10 cellular contexts compared by ENCODE assay signal in the genomic region with DNA sequence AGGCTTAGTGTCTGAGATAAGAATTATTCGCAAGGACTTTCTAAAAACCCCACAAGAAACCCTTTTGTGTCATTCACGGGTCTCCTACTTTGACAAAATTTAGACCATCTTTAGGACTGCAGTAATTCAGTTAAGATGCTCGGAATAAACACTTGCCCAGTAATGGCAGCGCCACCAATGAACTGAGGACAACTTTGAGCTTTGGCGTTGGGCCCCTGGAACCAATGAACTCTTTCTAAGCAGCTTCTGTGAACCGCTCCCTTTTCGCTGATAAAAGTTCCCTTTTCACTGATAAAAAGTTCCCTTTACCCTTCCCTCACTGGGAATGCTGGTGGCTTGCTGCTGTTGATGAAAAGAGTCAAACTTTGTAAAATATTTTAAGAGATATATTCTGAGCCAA. TPM values are rescaled to one million over a fixed set of nuclear protein-coding genes. Genes with fewer than 3 reads are reported as not detected.
DNase-seq lines count a peak whose midpoint lies in the region; ATAC-seq and TF ChIP-seq lines count a peak whose summit lies in the region.
"Had no signal": no experiment of that assay in that cellular context is flagged by ENCODE, and none has a peak within 500 bp of the region (broad histone marks: within the 10 kb centered on the region; RNA-seq: fewer than 3 reads in every experiment).

No MANE protein-coding gene starts in this region.

- no peak overlapping the region for H3K9ac ChIP-seq in PC-3 (ENCODE audit: low read length)

- no TSS peak for BruUV-seq in PC-3 (replicated peaks; lab: Mats Ljungman, UMichigan)

- no peaks in the 10 kb centered on the region for H4K20me1 ChIP-seq in PC-3 (ENCODE audit: low read length)

- peak overlapping the region; percentile 86 for H3K4me2 ChIP-seq in PC-3 (ENCODE audit: low read length)

- H3K36me3 ChIP-seq in CD4-positive, alpha-beta memory T cell (ENCODE audit: insufficient read depth, low read length): peaks cover 12% of the 10 kb centered on the region
- peaks cover 17% of the 10 kb centered on the region; the same call in 1 of the 2 replicates for H3K36me3 ChIP-seq in PC-3 (ENCODE audit: low read depth, low read length)
- peaks cover 17% of the 10 kb centered on the region for H3K36me3 ChIP-seq in neuron (ENCODE audit: insufficient read depth, low read length)

- no peak for TF ChIP-seq CTCF in PC-3 (conservative IDR thresholded peaks at IDR 0.05; ENCODE audit: low read depth, low read length)

- no peaks in the 10 kb centered on the region for H3K27me3 Mint-ChIP-seq in CD4-positive, alpha-beta memory T cell
- H3K27me3 Mint-ChIP-seq in dendritic cell treated with granulocyte-macrophage colony-stimulating factor and Interleukin-4, amounts not matched to agents 40 ng/mL and 50 ng/mL, for 4 days: no peaks in the 10 kb centered on the region

- POLR2A ChIA-PET in CD4-positive, alpha-beta memory T cell (lab: Charles Lee; ENCODE audit: partially characterized antibody): interaction anchor here (0.9 to 3.2 kb wide), 5 partner anchors 21 to 376 kb away, joined by 3 to 26 read pairs (median 3); a partner anchor contains a TSS
- POLR2A ChIA-PET in PC-3 (lab: Charles Lee; ENCODE audit: unreplicated experiment): interaction anchor here (0.8 kb wide), 1 partner anchor 323 kb away, joined by 3 read pairs; no protein-coding TSS in a partner anchor

- no peaks in the 10 kb centered on the region for H3K9me3 Mint-ChIP-seq in CD4-positive, alpha-beta memory T cell
- H3K9me3 Mint-ChIP-seq in dendritic cell treated with granulocyte-macrophage colony-stimulating factor and Interleukin-4, amounts not matched to agents 40 ng/mL and 50 ng/mL, for 4 days: no peaks in the 10 kb centered on the region

- no peak for DNase-seq in CD4-positive, alpha-beta memory T cell
- DNase-seq in PC-3 (no peak), EL (no peak), sciatic nerve (ENCODE audit: low spot score) (no peak), SKM-1 (lab: John Stamatoyannopoulos, UW; ENCODE audit: unreplicated experiment) (no peak), posterior cingulate gyrus (no peak)
- DNase-seq: effector CD4-positive, alpha-beta T cell; stimulated activated naive CD4-positive, alpha-beta T cell had no signal

- peaks cover 8 to 37% (median 22%) of the 10 kb centered on the region in 4 donors for H3K4me1 Mint-ChIP-seq in CD4-positive, alpha-beta memory T cell
- peaks cover 41% of the 10 kb centered on the region for H3K4me1 Mint-ChIP-seq in dendritic cell treated with granulocyte-macrophage colony-stimulating factor and Interleukin-4, amounts not matched to agents 40 ng/mL and 50 ng/mL, for 4 days (ENCODE audit: low read depth)

- CTCF ChIA-PET in CD4-positive, alpha-beta memory T cell (lab: Charles Lee; ENCODE audit: partially characterized antibody): interaction anchor here (1.2 to 3.1 kb wide), 2 partner anchors 20 to 26 kb away, joined by 3 to 14 read pairs; no protein-coding TSS in a partner anchor
- CTCF ChIA-PET in PC-3 (lab: Charles Lee): interaction anchor here (1.0 to 1.4 kb wide), 2 partner anchors 20 to 111 kb away, joined by 3 to 10 read pairs; no protein-coding TSS in a partner anchor

- no peaks in the 10 kb centered on the region for H3K9me3 ChIP-seq in CD4-positive, alpha-beta memory T cell (ENCODE audit: control insufficient read depth in 1 of 2, low read length in 2 of 2)
- no peaks in the 10 kb centered on the region for H3K9me3 ChIP-seq in PC-3 (ENCODE audit: low read length)
- H3K9me3 ChIP-seq in neuron (ENCODE audit: low read length): no peaks in the 10 kb centered on the region

- H3K4me1 ChIP-seq in CD4-positive, alpha-beta memory T cell (ENCODE audit: insufficient read depth, low read length): peaks cover 21% of the 10 kb centered on the region
- peaks cover 17% of the 10 kb centered on the region for H3K4me1 ChIP-seq in PC-3 (ENCODE audit: insufficient read depth, low read length)
- peaks cover 17% of the 10 kb centered on the region for H3K4me1 ChIP-seq in neuron (ENCODE audit: insufficient read depth, low read length)

- H3K27me3 ChIP-seq in CD4-positive, alpha-beta memory T cell (ENCODE audit: insufficient read depth, low read length): no peaks in the 10 kb centered on the region
- H3K27me3 ChIP-seq in PC-3 (ENCODE audit: low read length) (no peaks in the 10 kb centered on the region), neuron (ENCODE audit: insufficient read depth, low read length) (no peaks in the 10 kb centered on the region)

- no peaks in the 10 kb centered on the region for H3F3A ChIP-seq in PC-3 (ENCODE audit: low read length, unreplicated experiment)

- peaks cover 0 to 15% of the 10 kb centered on the region in 2 donors for H3K36me3 Mint-ChIP-seq in CD4-positive, alpha-beta memory T cell
- H3K36me3 Mint-ChIP-seq in dendritic cell treated with granulocyte-macrophage colony-stimulating factor and Interleukin-4, amounts not matched to agents 40 ng/mL and 50 ng/mL, for 4 days (ENCODE audit: low read depth): peaks cover 36% of the 10 kb centered on the region

- no peak overlapping the region for H3K4me3 ChIP-seq in CD4-positive, alpha-beta memory T cell (ENCODE audit: low read length in 2 of 2)
- no peak overlapping the region; the same call in 1 of the 2 replicates for H3K4me3 ChIP-seq in PC-3 (ENCODE audit: low read length)
- peak overlapping the region; percentile 64 for H3K4me3 ChIP-seq in neuron (ENCODE audit: low read length)

- intact Hi-C loops in CD4-positive, alpha-beta memory T cell (cut with micrococcal nuclease): no loop called here
- intact Hi-C loops in PC-3 (cut with micrococcal nuclease) (no loop called here), sciatic nerve (cut with DNase I) (no loop called here), posterior cingulate gyrus (cut with DNase I) (no loop called here)
- intact Hi-C loops in dendritic cell treated with granulocyte-macrophage colony-stimulating factor and Interleukin-4, amounts not matched to agents 40 ng/mL and 50 ng/mL, for 4 days (cut with micrococcal nuclease): no loop called here

- peak overlapping the region in 4 of 7 donors; percentile 43 to 98 (median 94) for H3K27ac Mint-ChIP-seq in CD4-positive, alpha-beta memory T cell
- peak overlapping the region; percentile 90 for H3K27ac Mint-ChIP-seq in dendritic cell treated with granulocyte-macrophage colony-stimulating factor and Interleukin-4, amounts not matched to agents 40 ng/mL and 50 ng/mL, for 4 days

- H3K27ac ChIP-seq in CD4-positive, alpha-beta memory T cell (ENCODE audit: low read depth, low read length): no peak overlapping the region
- H3K27ac ChIP-seq in PC-3 (ENCODE audit: low read length): no peak overlapping the region

- ATAC-seq in PC-3 (no peak), sciatic nerve (no peak)

- H3K9me2 ChIP-seq in PC-3 (replicated peaks; ENCODE audit: low read length): no peaks in the 10 kb centered on the region

- H3K4me3 Mint-ChIP-seq in CD4-positive, alpha-beta memory T cell: peak overlapping the region in 1 of 8 donors; percentile 21
- H3K4me3 Mint-ChIP-seq in dendritic cell treated with granulocyte-macrophage colony-stimulating factor and Interleukin-4, amounts not matched to agents 40 ng/mL and 50 ng/mL, for 4 days: no peak overlapping the region

- peaks cover 24% of the 10 kb centered on the region for H3K79me2 ChIP-seq in PC-3 (ENCODE audit: low read length)

- H2AFZ ChIP-seq in PC-3 (ENCODE audit: low read length): peak overlapping the region; percentile 96
- H2AFZ ChIP-seq in neuron (ENCODE audit: low read depth, low read length): peak overlapping the region; percentile 55

RNA-seq across cellular contexts. Expression of a gene that starts 1.4 kb away (rescaled TPM):
- 10 to 100 TPM; 57.8 to 64.5 TPM for total RNA-seq in CD4-positive, alpha-beta memory T cell
- 100 to 1,000 TPM; 108 to 157 TPM for polyA plus RNA-seq in CD4-positive, alpha-beta memory T cell
- 343 and 375 TPM in 2 replicates for total RNA-seq in PC-3 (2014; rRNA removed)
- total RNA-seq in sciatic nerve: 34.2 TPM

RNA-seq across cellular contexts. Expression of a gene that starts 7.4 kb away (rescaled TPM):
- total RNA-seq in CD4-positive, alpha-beta memory T cell: 10 to 100 TPM; 28.5 to 30.7 TPM
- polyA plus RNA-seq in CD4-positive, alpha-beta memory T cell: 10 to 100 TPM; 16.4 to 20.0 TPM
- total RNA-seq in PC-3 (2014; rRNA removed) (63.3 and 93.0 TPM in 2 replicates), sciatic nerve (15.8 TPM)

RNA-seq across cellular contexts. Expression of a gene that starts 28.0 kb away (rescaled TPM):
- 100 to 1,000 TPM; 265 to 270 TPM for total RNA-seq in CD4-positive, alpha-beta memory T cell
- polyA plus RNA-seq in CD4-positive, alpha-beta memory T cell: 100 to 1,000 TPM; 493 to 600 TPM
- total RNA-seq in PC-3 (2014; rRNA removed) (685 and 688 TPM in 2 replicates), sciatic nerve (251 TPM)

RNA-seq across cellular contexts. Expression of a gene that starts 29.5 kb away (rescaled TPM):
- 100 to 1,000 TPM; 179 to 185 TPM for total RNA-seq in CD4-positive, alpha-beta memory T cell
- polyA plus RNA-seq in CD4-positive, alpha-beta memory T cell: 100 to 1,000 TPM; 382 to 488 TPM
- total RNA-seq in PC-3 (2014; rRNA removed) (996 and 1,117 TPM in 2 replicates), sciatic nerve (250 TPM)

RNA-seq across cellular contexts. Expression of a gene that starts 39.2 kb away (rescaled TPM):
- total RNA-seq in CD4-positive, alpha-beta memory T cell: under 1 TPM; 0.61 to 0.80 TPM
- not detected for polyA plus RNA-seq in CD4-positive, alpha-beta memory T cell
- total RNA-seq in PC-3 (2014; rRNA removed) (1.2 and 2.2 TPM in 2 replicates), sciatic nerve (10.5 TPM)
